In the genomic region with DNA sequence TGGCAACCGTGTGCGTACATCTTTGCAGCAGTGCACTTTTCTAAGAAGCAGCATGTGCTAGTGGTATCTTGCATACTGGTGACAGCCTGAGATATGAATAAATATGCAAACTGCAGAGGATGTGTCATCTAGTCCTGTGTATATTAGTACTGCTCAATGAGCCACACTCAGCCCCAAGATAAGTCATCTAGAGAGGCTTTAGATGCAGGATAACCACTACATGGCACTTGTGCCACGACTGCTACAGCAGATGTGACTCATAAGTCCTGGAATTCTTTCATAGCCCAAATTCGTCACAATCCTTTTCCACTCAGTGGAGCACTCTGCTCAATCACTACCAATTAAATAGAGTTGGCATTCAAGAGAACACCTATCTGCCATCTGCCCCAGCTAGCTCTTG, we compare ENCODE assay signal across 17 cellular contexts.
DNase-seq lines count a peak whose midpoint lies in the region; ATAC-seq, FAIRE-seq and TF ChIP-seq lines count a peak whose summit lies in the region.
"Had no signal": no experiment of that assay in that cellular context is flagged by ENCODE, and none has a peak within 500 bp of the region (broad histone marks: within the 10 kb centered on the region; RNA-seq: fewer than 3 reads in every experiment).

No MANE protein-coding gene starts in this region.

- H3K4me1 ChIP-seq in adipocyte (ENCODE audit: control insufficient read depth, insufficient read depth, low read length) (peaks cover 18% of the 10 kb centered on the region), left lung (no peaks in the 10 kb centered on the region)

- FAIRE-seq in urothelium cell line (lab: Jason Lieb, UNC): peak; percentile 93

- peak; percentile 72 for ATAC-seq in activated naive CD8-positive, alpha-beta T cell treated with anti-CD3 and anti-CD28 coated beads, Interleukin-2, amount 50 U/mL, for 24 hours
- ATAC-seq in left lung: peak; percentile 89
- ATAC-seq: natural killer cell treated with Interleukin-12 subunit alpha and Interleukin-12 subunit beta and Interleukin-15 and Interleukin-18, amount 100 ng/mL, for 72 hours; Right ventricle myocardium inferior had no signal

- H3K9me3 ChIP-seq in adipocyte (ENCODE audit: control insufficient read depth, low read length): no peaks in the 10 kb centered on the region
- no peaks in the 10 kb centered on the region for H3K9me3 ChIP-seq in left lung

- peaks cover 16% of the 10 kb centered on the region for H3K4me1 Mint-ChIP-seq in activated naive CD8-positive, alpha-beta T cell treated with anti-CD3 and anti-CD28 coated beads, Interleukin-2, amount 50 U/mL, for 24 hours
- peaks cover 17% of the 10 kb centered on the region for H3K4me1 Mint-ChIP-seq in activated naive CD8-positive, alpha-beta T cell treated with anti-CD3 and anti-CD28 coated beads for 36 hours

- peaks cover 8% of the 10 kb centered on the region for H3K27me3 ChIP-seq in adipocyte (replicated peaks; ENCODE audit: control insufficient read depth, insufficient read depth, low read length)
- no peaks in the 10 kb centered on the region for H3K27me3 ChIP-seq in left lung

- no peak overlapping the region for H3K27ac Mint-ChIP-seq in activated naive CD8-positive, alpha-beta T cell treated with anti-CD3 and anti-CD28 coated beads, Interleukin-2, amount 50 U/mL, for 24 hours
- H3K27ac Mint-ChIP-seq in activated naive CD8-positive, alpha-beta T cell treated with anti-CD3 and anti-CD28 coated beads for 36 hours: no peak overlapping the region
- H3K27ac Mint-ChIP-seq: natural killer cell treated with Interleukin-12 subunit alpha and Interleukin-12 subunit beta and Interleukin-15 and Interleukin-18, amount 100 ng/mL, for 72 hours had no signal

- H3K4me3 ChIP-seq in adipocyte (ENCODE audit: low read length) (no peak overlapping the region), left lung (no peak overlapping the region)
- H3K4me3 ChIP-seq: skin epidermis had no signal

- no peak for DNase-seq in activated naive CD8-positive, alpha-beta T cell treated with anti-CD3 and anti-CD28 coated beads, Interleukin-2, amount 50 U/mL, for 24 hours
- no peak for DNase-seq in activated naive CD8-positive, alpha-beta T cell treated with anti-CD3 and anti-CD28 coated beads for 36 hours
- DNase-seq in adipocyte (ENCODE audit: low read depth) (peak; percentile 44), left lung (no peak), urothelium cell line (ENCODE audit: low spot score) (peak; percentile 71), globus pallidus (ENCODE audit: low spot score) (no peak), activated gamma-delta T cell treated with Interleukin-2 at 50 U/mL for 16 hours (no peak), NCI-H128 (lab: John Stamatoyannopoulos, UW; ENCODE audit: unreplicated experiment) (no peak)
- DNase-seq: activated T-cell treated with anti-CD3 and anti-CD28 coated beads, Interleukin-2, amount 50 U/mL, for 48 hours; caudate nucleus; MV-4-11; NCI-H526 treated with DMSO at 0.1 percent for 48 hours; WERI-Rb-1 had no signal

- no peaks in the 10 kb centered on the region for H3K9me3 Mint-ChIP-seq in activated naive CD8-positive, alpha-beta T cell treated with anti-CD3 and anti-CD28 coated beads, Interleukin-2, amount 50 U/mL, for 24 hours
- no peaks in the 10 kb centered on the region for H3K9me3 Mint-ChIP-seq in activated naive CD8-positive, alpha-beta T cell treated with anti-CD3 and anti-CD28 coated beads for 36 hours
- H3K9me3 Mint-ChIP-seq: natural killer cell treated with Interleukin-12 subunit alpha and Interleukin-12 subunit beta and Interleukin-15 and Interleukin-18, amount 100 ng/mL, for 72 hours had no signal

- TF ChIP-seq CTCF in left lung (IDR thresholded peaks at IDR 0.05): no peak

- no peak overlapping the region for H3K9ac ChIP-seq in adipocyte (ENCODE audit: low read length)

- H3K36me3 ChIP-seq in adipocyte (ENCODE audit: control insufficient read depth, insufficient read depth, low read length, severe bottlenecking): no peaks in the 10 kb centered on the region
- H3K36me3 ChIP-seq in left lung: no peaks in the 10 kb centered on the region
- H3K36me3 ChIP-seq: WERI-Rb-1 had no signal

- intact Hi-C loops in left lung (cut with DNase I): no loop called here

- H3K27me3 Mint-ChIP-seq in activated naive CD8-positive, alpha-beta T cell treated with anti-CD3 and anti-CD28 coated beads, Interleukin-2, amount 50 U/mL, for 24 hours: no peaks in the 10 kb centered on the region
- peaks cover 3% of the 10 kb centered on the region for H3K27me3 Mint-ChIP-seq in activated naive CD8-positive, alpha-beta T cell treated with anti-CD3 and anti-CD28 coated beads for 36 hours

- H3K36me3 Mint-ChIP-seq in activated naive CD8-positive, alpha-beta T cell treated with anti-CD3 and anti-CD28 coated beads, Interleukin-2, amount 50 U/mL, for 24 hours (ENCODE audit: low read depth): no peaks in the 10 kb centered on the region
- H3K36me3 Mint-ChIP-seq in activated naive CD8-positive, alpha-beta T cell treated with anti-CD3 and anti-CD28 coated beads for 36 hours: no peaks in the 10 kb centered on the region
- H3K36me3 Mint-ChIP-seq: natural killer cell treated with Interleukin-12 subunit alpha and Interleukin-12 subunit beta and Interleukin-15 and Interleukin-18, amount 100 ng/mL, for 72 hours had no signal

- no peak overlapping the region for H3K4me3 Mint-ChIP-seq in activated naive CD8-positive, alpha-beta T cell treated with anti-CD3 and anti-CD28 coated beads, Interleukin-2, amount 50 U/mL, for 24 hours
- H3K4me3 Mint-ChIP-seq in activated naive CD8-positive, alpha-beta T cell treated with anti-CD3 and anti-CD28 coated beads for 36 hours: no peak overlapping the region
- H3K4me3 Mint-ChIP-seq: natural killer cell treated with Interleukin-12 subunit alpha and Interleukin-12 subunit beta and Interleukin-15 and Interleukin-18, amount 100 ng/mL, for 72 hours had no signal

- H3K27ac ChIP-seq in left lung: no peak overlapping the region
- H3K27ac ChIP-seq: HL-60, skin epidermis, WERI-Rb-1 had no signal

Comparison
In these comparisons a context has a peak if more than half of its experiments do, and no peak if none do; other contexts are left out.
1. DNase-seq: peak in adipocyte (single experiment) and urothelium cell line (single experiment); none in activated naive CD8-positive, alpha-beta T cell treated with anti-CD3 and anti-CD28 coated beads, Interleukin-2, amount 50 U/mL, for 24 hours (single experiment), activated naive CD8-positive, alpha-beta T cell treated with anti-CD3 and anti-CD28 coated beads for 36 hours (single experiment), left lung (0 of 2), globus pallidus (single experiment), activated gamma-delta T cell treated with Interleukin-2 at 50 U/mL for 16 hours (single experiment) and NCI-H128 (single experiment).